Comparison of ENCODE assay signal across 8 cellular contexts in the genomic region with DNA sequence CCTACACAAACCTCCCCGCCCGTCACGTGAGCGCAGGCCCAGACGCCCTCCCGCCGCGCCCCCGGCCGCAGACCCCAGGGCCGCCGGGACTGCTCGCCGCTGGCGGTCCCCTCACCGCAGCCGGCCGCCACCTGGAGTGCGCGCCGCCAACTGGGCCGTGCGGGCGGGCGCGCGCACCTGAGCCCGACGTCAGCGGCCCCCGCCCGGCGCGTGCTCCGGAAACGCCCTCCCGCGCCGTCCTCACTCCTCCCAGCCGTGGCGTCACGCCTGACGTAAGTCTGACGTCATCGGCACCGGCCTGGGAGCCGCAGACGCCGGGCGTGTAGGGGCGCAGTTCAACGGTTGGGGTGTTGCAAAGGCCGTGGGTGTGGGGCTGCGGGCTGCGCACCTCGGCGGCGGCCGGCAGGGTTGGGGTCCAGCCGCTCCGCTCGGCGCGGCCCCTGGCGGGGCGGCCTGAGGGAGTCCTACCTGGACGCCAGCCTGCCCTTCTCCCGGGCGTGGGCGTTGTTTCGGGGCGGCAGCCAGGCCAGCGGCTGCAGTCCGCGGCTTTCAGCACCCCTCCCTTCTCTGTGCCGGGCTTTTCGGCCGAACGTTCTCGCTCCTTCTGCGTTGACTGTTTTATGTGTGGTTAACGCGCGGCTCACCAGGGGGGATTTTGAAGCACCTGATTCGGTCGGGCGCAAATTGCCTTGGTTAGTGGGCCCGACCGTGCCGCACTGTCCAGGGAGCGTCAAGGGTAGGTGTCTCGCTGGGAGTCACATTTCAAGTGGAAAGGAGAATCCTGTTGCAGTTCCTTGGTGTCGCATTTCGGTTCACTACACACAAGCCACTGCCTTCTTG. TPM values are rescaled to one million over a fixed set of nuclear protein-coding genes. Genes with fewer than 3 reads are reported as not detected.
DNase-seq lines count a peak whose midpoint lies in the region; ATAC-seq, FAIRE-seq and TF ChIP-seq lines count a peak whose summit lies in the region.

A gene (minus strand): TSS at position 155 of the 840 bp plus-strand sequence. CDS start 956 bp downstream, outside the sequence.

- H3K9me3 ChIP-seq in CD4-positive, CD25-positive, alpha-beta regulatory T cell (ENCODE audit: control insufficient read depth in 2 of 2, low read length in 2 of 2) = no peaks in the 10 kb centered on the region
- no peaks in the 10 kb centered on the region for H3K9me3 ChIP-seq in H1 (ENCODE audit: insufficient read depth in 2 of 2, low read depth in 1 of 2, low read length in 1 of 2)
- no peaks in the 10 kb centered on the region for H3K9me3 ChIP-seq in mesenchymal stem cell (ENCODE audit: control insufficient read depth, low read length)

- H3K9ac ChIP-seq in H1 (replicated peaks in 1 of 4; ENCODE audit: extremely low read depth in 1 of 4, low read depth in 3 of 4, low read length in 3 of 4) (peak within 1 kb of the TSS; percentile 90 to 94 (median 90)), mesenchymal stem cell (ENCODE audit: low read length) (peak within 1 kb of the TSS; percentile 98)

- H4K8ac ChIP-seq in H1 (ENCODE audit: extremely low read depth, insufficient read depth, low read length) = peak within 1 kb of the TSS; percentile 94
- peak within 1 kb of the TSS; percentile 91 for H4K8ac ChIP-seq in mesenchymal stem cell (ENCODE audit: low read length)

- H2BK15ac ChIP-seq in H1 (ENCODE audit: low read length) = 0 out of 2 replicates have a peak within 1 kb of the TSS, but pooled peaks have one; percentile 85
- H2BK15ac ChIP-seq in mesenchymal stem cell (ENCODE audit: low read depth, poor library complexity, severe bottlenecking) = peak within 1 kb of the TSS; percentile 99

- peak within 1 kb of the TSS; percentile 97 for H3K27ac ChIP-seq in CD4-positive, CD25-positive, alpha-beta regulatory T cell (ENCODE audit: insufficient read depth, low read length, poor library complexity, severe bottlenecking)
- peak within 1 kb of the TSS; percentile 97 for H3K27ac ChIP-seq in H1 (ENCODE audit: low read depth, low read length)
- peak within 1 kb of the TSS; percentile 84 for H3K27ac ChIP-seq in mesenchymal stem cell (ENCODE audit: low read length, poor library complexity, severe bottlenecking)

- H3K56ac ChIP-seq in H1 (replicated peaks; ENCODE audit: insufficient read length, low read depth, low read length) = peak within 1 kb of the TSS; percentile 40

- H4K20me1 ChIP-seq in H1 (replicated peaks in 1 of 2; ENCODE audit: control insufficient read depth in 1 of 2, insufficient read depth in 2 of 2, low read length in 2 of 2) = peaks cover 0 to 3% of the 10 kb centered on the region in 2 experiments

- H3K4me1 Mint-ChIP-seq in CD4-positive, CD25-positive, alpha-beta regulatory T cell = peaks cover 31 to 66% (median 43%) of the 10 kb centered on the region in 4 donors

- TF ChIP-seq EP300 in H1 (IDR thresholded peaks at IDR 0.05; ENCODE audit: borderline replicate concordance in 1 of 2, low read depth in 2 of 2, low read length in 2 of 2) = peak in 1 of 2 experiments; percentile 82; a peak in 1 of 3 replicates

- POLR2A ChIA-PET in H1 (lab: Charles Lee; ENCODE audit: partially characterized antibody) = interaction anchor here (13.1 kb wide), 1 partner anchor 18 kb away, joined by 123 read pairs; a partner anchor contains a TSS

- H3K23ac ChIP-seq in H1 (ENCODE audit: insufficient read length) (no peak within 1 kb of the TSS), mesenchymal stem cell (ENCODE audit: low read length in 2 of 2) (peak within 1 kb of the TSS in 1 of 2 experiments; percentile 88)

- peak within 1 kb of the TSS; percentile 9; the same call in 1 of the 2 replicates for H2AFZ ChIP-seq in H1 (ENCODE audit: low read length)
- H2AFZ ChIP-seq in mesenchymal stem cell (ENCODE audit: low read depth, low read length) = peak within 1 kb of the TSS; percentile 85

- H2BK12ac ChIP-seq in H1 (ENCODE audit: low read depth, low read length) = no peak within 1 kb of the TSS; the same call in none of the 2 replicates
- peak within 1 kb of the TSS in 1 of 2 experiments; percentile 86 for H2BK12ac ChIP-seq in mesenchymal stem cell (ENCODE audit: low read length in 2 of 2)

- H2AK5ac ChIP-seq in H1 (ENCODE audit: low read depth, low read length) (no peak within 1 kb of the TSS; the same call in 1 of the 2 replicates), mesenchymal stem cell (ENCODE audit: low read length, severe bottlenecking) (peak within 1 kb of the TSS; percentile 53)

- DNase-seq in CD4-positive, CD25-positive, alpha-beta regulatory T cell = peak; percentile 97 to 99 (median 98)
- DNase-seq in HTR-8/SVneo (ENCODE audit: insufficient read length, low spot score) = peak; percentile 78
- DNase-seq in NOMO-1 treated with dmso at 0.1 percent for 144 hours (lab: John Stamatoyannopoulos, UW; ENCODE audit: unreplicated experiment) = peak; percentile 82
- peak; percentile 94 for DNase-seq in activated CD8-positive, alpha-beta memory T cell treated with anti-CD3 and anti-CD28 coated beads, Interleukin-2, amount 50 U/mL, for 1 hour (ENCODE audit: extremely low read depth)
- peak; percentile 70 to 99 for DNase-seq in H1 (ENCODE audit: low read depth in 1 of 2, low spot score in 2 of 2)
- peak; percentile 93 for DNase-seq in mesenchymal stem cell
- DNase-seq in stimulated activated CD8-positive, alpha-beta memory T cell treated with anti-CD3 and anti-CD28 coated beads, Interleukin-12 subunit alpha, Interleukin-12 subunit beta, amount 100 ng/mL, for 24 hours (ENCODE audit: extremely low read depth) = peak; percentile 92

- H3K14ac ChIP-seq in H1 (ENCODE audit: insufficient read length) = no peak within 1 kb of the TSS
- peak within 1 kb of the TSS in 1 of 2 experiments; percentile 98 for H3K14ac ChIP-seq in mesenchymal stem cell (ENCODE audit: low read length in 2 of 2)

- peak within 1 kb of the TSS; percentile 70 for H3K4ac ChIP-seq in H1 (replicated peaks; ENCODE audit: insufficient read length, low read depth, low read length)
- H3K4ac ChIP-seq in mesenchymal stem cell (ENCODE audit: low read depth in 1 of 2, low read length in 2 of 2) = peak within 1 kb of the TSS; percentile 29 to 96

- H3K36me3 Mint-ChIP-seq in CD4-positive, CD25-positive, alpha-beta regulatory T cell = peaks cover 5% of the 10 kb centered on the region

- peak; percentile 45 to 94 for TF ChIP-seq POLR2A in H1 (IDR thresholded peaks at IDR 0.05; ENCODE audit: control extremely low read depth in 1 of 2, low read depth in 2 of 2, low read length in 2 of 2)

- peak within 1 kb of the TSS; percentile 94 to 98 (median 97) for H3K4me3 Mint-ChIP-seq in CD4-positive, CD25-positive, alpha-beta regulatory T cell

- H3K9me3 Mint-ChIP-seq in CD4-positive, CD25-positive, alpha-beta regulatory T cell = no peaks in the 10 kb centered on the region

- H3K27ac Mint-ChIP-seq in CD4-positive, CD25-positive, alpha-beta regulatory T cell = peak within 1 kb of the TSS; percentile 99 to 100 (median 99)

- peak within 1 kb of the TSS; percentile 93 to 96 for H3K4me2 ChIP-seq in H1 (ENCODE audit: insufficient read depth in 1 of 2, low read depth in 2 of 2, low read length in 2 of 2)
- peak within 1 kb of the TSS; percentile 90 for H3K4me2 ChIP-seq in mesenchymal stem cell (ENCODE audit: low read length, poor library complexity, severe bottlenecking)

- peaks cover 0 to 31% of the 10 kb centered on the region in 2 experiments; a peak in 3 of 4 replicates for H3K79me2 ChIP-seq in H1 (ENCODE audit: control insufficient read depth in 1 of 2, insufficient read depth in 2 of 2, low read length in 2 of 2)

- H3K4me3 ChIP-seq in CD4-positive, CD25-positive, alpha-beta regulatory T cell (ENCODE audit: low read depth, low read length) = peak within 1 kb of the TSS; percentile 90
- H3K4me3 ChIP-seq in H1 (ENCODE audit: extremely low read depth in 1 of 4, insufficient read depth in 2 of 4, low read depth in 3 of 4, low read length in 4 of 4) (peak within 1 kb of the TSS; percentile 74 to 100 (median 88)), mesenchymal stem cell (ENCODE audit: insufficient read depth in 1 of 2, low read depth in 1 of 2, low read length in 2 of 2) (peak within 1 kb of the TSS; percentile 89)

- H3K27me3 ChIP-seq in CD4-positive, CD25-positive, alpha-beta regulatory T cell (ENCODE audit: control insufficient read depth, insufficient read depth, low read length) = no peaks in the 10 kb centered on the region
- no peaks in the 10 kb centered on the region for H3K27me3 ChIP-seq in H1 (replicated peaks in 1 of 4; ENCODE audit: control insufficient read depth in 3 of 4, extremely low read depth in 1 of 4, insufficient read depth in 3 of 4, low read length in 3 of 4)
- no peaks in the 10 kb centered on the region for H3K27me3 ChIP-seq in mesenchymal stem cell (ENCODE audit: control insufficient read depth in 1 of 2, insufficient read depth in 1 of 2, low read length in 2 of 2)

- no peak for TF ChIP-seq RAD21 in H1 (IDR thresholded peaks at IDR 0.05 in 1 of 2, conservative IDR thresholded peaks at IDR 0.05 in 1 of 2; ENCODE audit: low read depth in 2 of 2, low read length in 2 of 2)

- CTCF ChIA-PET in H1 (lab: Charles Lee; ENCODE audit: partially characterized antibody) = no interaction called here

- peak in 1 of 3 experiments; percentile 2; a peak in 1 of 4 replicates for TF ChIP-seq CTCF in H1 (IDR thresholded peaks at IDR 0.05; ENCODE audit: control extremely low read depth in 1 of 3, insufficient read depth in 1 of 3, low read depth in 1 of 3, low read length in 3 of 3)

- H4K91ac ChIP-seq in H1 (replicated peaks; ENCODE audit: insufficient read length, low read length) = peak within 1 kb of the TSS; percentile 62
- peak within 1 kb of the TSS; percentile 94 for H4K91ac ChIP-seq in mesenchymal stem cell (ENCODE audit: low read length)

- H3K79me1 ChIP-seq in H1 (ENCODE audit: low read depth, low read length) (peaks cover 2% of the 10 kb centered on the region; the same call in 1 of the 2 replicates), mesenchymal stem cell (replicated peaks; ENCODE audit: low read length, poor library complexity, severe bottlenecking) (peaks cover 4% of the 10 kb centered on the region)

- H2BK120ac ChIP-seq in H1 (replicated peaks; ENCODE audit: low read depth, low read length) (no peak within 1 kb of the TSS), mesenchymal stem cell (ENCODE audit: low read depth, low read length) (peak within 1 kb of the TSS; percentile 91)

- peaks cover 14% of the 10 kb centered on the region for H3K23me2 ChIP-seq in H1 (ENCODE audit: low read depth, low read length)

- FAIRE-seq in HTR-8/SVneo (lab: Jason Lieb, UNC) = peak; percentile 16
- FAIRE-seq in H1 (lab: Jason Lieb, UNC) = no peak

- H3K36me3 ChIP-seq in CD4-positive, CD25-positive, alpha-beta regulatory T cell (ENCODE audit: control insufficient read depth, insufficient read depth, low read length) = no peaks in the 10 kb centered on the region
- H3K36me3 ChIP-seq in H1 (ENCODE audit: control insufficient read depth in 2 of 4, insufficient read depth in 4 of 4, low read length in 3 of 4) = no peaks in the 10 kb centered on the region; a peak in 2 of 8 replicates
- peaks cover 0 to 15% of the 10 kb centered on the region in 2 experiments for H3K36me3 ChIP-seq in mesenchymal stem cell (ENCODE audit: control insufficient read depth in 1 of 2, insufficient read depth in 2 of 2, low read depth in 1 of 2, low read length in 2 of 2)

- ATAC-seq in CD4-positive, CD25-positive, alpha-beta regulatory T cell (ENCODE audit: low read depth in 2 of 2) = peak; percentile 27 to 35
- ATAC-seq in GM19463 (IDR thresholded peaks at IDR 0.05; ENCODE audit: unreplicated experiment) = peak; percentile 29

- H4K5ac ChIP-seq in H1 (ENCODE audit: insufficient read length, low read depth, low read length) = peak within 1 kb of the TSS; percentile 56

- 1% methylated on average over 34 of the region's 94 CpGs; no CpG with 5 or more reads in 1 of the 2 experiments for WGBS in H1 (ENCODE audit: extremely low coverage in 1 of 2, insufficient coverage in 1 of 2, insufficient read length in 1 of 2, insufficient replicate concordance in 2 of 2, low coverage in 1 of 2, low lambda C conversion rate in 2 of 2, missing lambda C conversion rate in 1 of 2), 2 experiments
- 1% methylated on average over 80 of the region's 94 CpGs for WGBS in mesenchymal stem cell

- H3K4me1 ChIP-seq in CD4-positive, CD25-positive, alpha-beta regulatory T cell (ENCODE audit: control insufficient read depth, insufficient read depth, low read length, poor library complexity, severe bottlenecking) = peaks cover 66% of the 10 kb centered on the region
- H3K4me1 ChIP-seq in H1 (replicated peaks in 1 of 4; ENCODE audit: control insufficient read depth in 3 of 4, insufficient read depth in 4 of 4, low read length in 3 of 4) (peaks cover 7 to 19% (median 12%) of the 10 kb centered on the region in 4 experiments; a peak in 6 of 7 replicates), mesenchymal stem cell (ENCODE audit: control insufficient read depth, insufficient read depth, low read depth, low read length) (peaks cover 18% of the 10 kb centered on the region)

- H2BK20ac ChIP-seq in H1 (ENCODE audit: low read length) = no peak within 1 kb of the TSS

- H3K18ac ChIP-seq in H1 (ENCODE audit: extremely low read depth, low read length) (peak within 1 kb of the TSS; percentile 36), mesenchymal stem cell (ENCODE audit: low read depth in 1 of 2, low read length in 2 of 2) (peak within 1 kb of the TSS; percentile 91 to 95)

- H3K27me3 Mint-ChIP-seq in CD4-positive, CD25-positive, alpha-beta regulatory T cell = peaks cover 4% of the 10 kb centered on the region

- H2BK5ac ChIP-seq in H1 (ENCODE audit: low read depth, low read length) = peak within 1 kb of the TSS; percentile 75
- peak within 1 kb of the TSS; percentile 84 for H2BK5ac ChIP-seq in mesenchymal stem cell (ENCODE audit: low read depth, low read length, poor library complexity, severe bottlenecking)

RNA-seq across cellular contexts. Expression of the gene that starts here (rescaled TPM):
- 205 TPM for total RNA-seq in CD4-positive, CD25-positive, alpha-beta regulatory T cell
- polyA plus RNA-seq in CD4-positive, CD25-positive, alpha-beta regulatory T cell = 10 to 100 TPM in 2 of 4 donors, 1 to 10 TPM in 2; 8.7 to 12.5 (median 10.2) TPM
- 20.2 and 21.3 TPM in 2 replicates for total RNA-seq in H1 (2021; fragmentation: NEBNext Ultra II Directional; extraction: Animal tissue kit (Norgen Biotek cat#: 25700))
- polyA plus RNA-seq in H1 (2011; rRNA removed) = 16.7 and 18.4 TPM in 2 replicates
- 18.1 TPM for polyA plus RNA-seq in H1 (2011; cell fraction: cytosol; rRNA removed)
- 18.8 TPM for polyA plus RNA-seq in H1 (2011; cell fraction: nucleus; rRNA removed)
- 14.7 to 20.6 TPM (median 17.3 TPM) in 4 replicates for polyA plus RNA-seq in H1 (2012, experiment 1 of 2)
- 10.8 TPM for polyA plus RNA-seq in H1 (2012, experiment 2 of 2)
- 12.2 TPM for polyA plus RNA-seq in H1 (2013, experiment 1 of 2)
- 12.1 TPM for polyA plus RNA-seq in H1 (2013, experiment 2 of 2)
- 20.8 and 22.0 TPM in 2 replicates for polyA minus RNA-seq in H1 (2011; rRNA and poly(A)+ RNA removed)
- polyA minus RNA-seq in H1 (2011; cell fraction: cytosol; rRNA and poly(A)+ RNA removed) = 14.9 TPM
- 14.4 TPM for polyA minus RNA-seq in H1 (2011; cell fraction: nucleus; rRNA and poly(A)+ RNA removed)
- polyA plus RNA-seq in mesenchymal stem cell (2013, experiment 1 of 2) = 34.6 TPM
- polyA plus RNA-seq in mesenchymal stem cell (2013, experiment 2 of 2) = 31.7 TPM

Comparison
In these comparisons a context has a peak if more than half of its experiments do, and no peak if none do; other contexts are left out.
1. Peak in every context shown above with its lines: DNase-seq, ATAC-seq, H3K4me3 ChIP-seq and H3K27ac ChIP-seq.